In the genomic region with DNA sequence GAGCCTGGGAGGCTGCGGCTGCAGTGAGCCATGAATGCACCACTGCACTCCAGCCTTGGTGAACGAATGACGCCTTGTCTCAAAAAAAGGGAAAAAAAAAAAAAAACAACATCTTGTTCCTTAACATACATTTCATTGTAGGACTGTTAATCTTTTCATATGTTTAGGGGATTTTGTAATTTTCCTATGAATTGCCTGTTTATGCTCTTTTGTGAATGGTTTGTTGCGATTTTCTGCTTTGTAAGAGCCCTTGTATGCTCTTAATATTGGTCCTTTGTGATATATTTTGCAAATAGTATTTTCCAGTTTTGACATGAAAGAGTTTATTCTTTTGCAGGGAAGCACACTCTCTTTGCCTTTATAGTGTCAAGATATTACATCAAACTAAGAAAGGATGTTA, we compare ENCODE assay signal across 25 cellular contexts.
DNase-seq lines count a peak whose midpoint lies in the region; ATAC-seq, FAIRE-seq and TF ChIP-seq lines count a peak whose summit lies in the region.
"Had no signal": no experiment of that assay in that cellular context is flagged by ENCODE, and none has a peak within 500 bp of the region (broad histone marks: within the 10 kb centered on the region; RNA-seq: fewer than 3 reads in every experiment).

No MANE protein-coding gene starts in this region.

- ATAC-seq in HG03045 (IDR thresholded peaks at IDR 0.05; ENCODE audit: unreplicated experiment) (no peak), GM19467 (IDR thresholded peaks at IDR 0.05; ENCODE audit: unreplicated experiment) (no peak)

- FAIRE-seq in D721Med (lab: Jason Lieb, UNC): peak; percentile 61
- FAIRE-seq: A204.1, GM12891, GM19239 had no signal

- peak; percentile 26 for DNase-seq in COLO829 (ENCODE audit: low spot score)
- DNase-seq in D721Med (ENCODE audit: insufficient read length, low spot score): no peak
- peak; percentile 69 for DNase-seq in foreskin melanocyte
- DNase-seq in middle frontal gyrus (ENCODE audit: extremely low spot score, low spot score): no peak
- DNase-seq: 8988T; ACHN; BE2C; C1 segment of cervical spinal cord; Caco-2; Calu3; CD4-positive, alpha-beta memory T cell; CD4-positive, CD25-positive, alpha-beta regulatory T cell; CD8-positive, alpha-beta memory T cell; DMS 273 treated with DMSO at 0.1 percent for 48 hours; DMS153; DMS53; DMS79; DND-41; EL; GF-D8 had no signal

- TF ChIP-seq CTCF in D721Med (IDR thresholded peaks at IDR 0.05; ENCODE audit: insufficient read depth, missing control alignments): no peak

Comparison
In these comparisons a context has a peak if more than half of its experiments do, and no peak if none do; other contexts are left out.
1. DNase-seq: peak in COLO829 (single experiment) and foreskin melanocyte (single experiment); none in D721Med (single experiment) and middle frontal gyrus (single experiment).